Comparison of ENCODE assay signal across 8 cellular contexts in genomic region chr1:39408641-39409054, GRCh38.
A peak's percentile ranks its signal among the peaks of the same experiment; 100 is the strongest.
DNase-seq lines count a peak whose midpoint lies in the region; ATAC-seq and TF ChIP-seq lines count a peak whose summit lies in the region.

No MANE protein-coding gene starts in this region.

- H3K27ac ChIP-seq in GM23338 (ENCODE audit: low read depth): peak overlapping the region; percentile 98

- H3K4me1 Mint-ChIP-seq in GM23338 (peaks cover 52% of the 10 kb centered on the region), natural killer cell (peaks cover 61 to 62% of the 10 kb centered on the region in 2 donors)
- peaks cover 43% of the 10 kb centered on the region for H3K4me1 Mint-ChIP-seq in activated T-helper 2 cell treated with anti-CD3 and anti-CD28 coated beads, Interferon-gamma antibody, Interleukin-2, Interleukin-4, amounts not matched to agents 10 μg/mL and 5 μg/mL and 100 μg/mL, durations not matched to agents 14 hours and 24 hours and 36 hours (ENCODE audit: low read depth)

- H3K9me3 Mint-ChIP-seq in GM23338: peaks cover 35% of the 10 kb centered on the region
- H3K9me3 Mint-ChIP-seq in activated T-helper 2 cell treated with anti-CD3 and anti-CD28 coated beads, Interferon-gamma antibody, Interleukin-2, Interleukin-4, amounts not matched to agents 10 μg/mL and 5 μg/mL and 100 μg/mL, durations not matched to agents 14 hours and 24 hours and 36 hours: no peaks in the 10 kb centered on the region
- H3K9me3 Mint-ChIP-seq in natural killer cell: no peaks in the 10 kb centered on the region

- H3K27me3 ChIP-seq in GM23338 (ENCODE audit: insufficient read depth): no peaks in the 10 kb centered on the region

- peak overlapping the region; percentile 94 for H3K4me2 ChIP-seq in GM23338

- H3F3A ChIP-seq in GM23338 (replicated peaks; ENCODE audit: low read depth): peaks cover 17% of the 10 kb centered on the region

- peaks cover 32% of the 10 kb centered on the region for H3K79me2 ChIP-seq in GM23338 (replicated peaks; ENCODE audit: insufficient read depth)

- peaks cover 40% of the 10 kb centered on the region for H3K4me1 ChIP-seq in GM23338 (ENCODE audit: insufficient read depth)

- H2AFZ ChIP-seq in GM23338: no peak overlapping the region

- H3K36me3 Mint-ChIP-seq in GM23338 (ENCODE audit: low read depth) (peaks cover 37% of the 10 kb centered on the region), natural killer cell (no peaks in the 10 kb centered on the region)
- H3K36me3 Mint-ChIP-seq in activated T-helper 2 cell treated with anti-CD3 and anti-CD28 coated beads, Interferon-gamma antibody, Interleukin-2, Interleukin-4, amounts not matched to agents 10 μg/mL and 5 μg/mL and 100 μg/mL, durations not matched to agents 14 hours and 24 hours and 36 hours (ENCODE audit: low read depth): peaks cover 10% of the 10 kb centered on the region

- H3K4me3 Mint-ChIP-seq in GM23338 (peak overlapping the region; percentile 86; the same call in 2 of the 3 replicates), natural killer cell (peak overlapping the region; percentile 89)
- H3K4me3 Mint-ChIP-seq in activated T-helper 2 cell treated with anti-CD3 and anti-CD28 coated beads, Interferon-gamma antibody, Interleukin-2, Interleukin-4, amounts not matched to agents 10 μg/mL and 5 μg/mL and 100 μg/mL, durations not matched to agents 14 hours and 24 hours and 36 hours (ENCODE audit: low read depth): peak overlapping the region; percentile 88

- DNase-seq in DMS53 (lab: John Stamatoyannopoulos, UW) (peak; percentile 98), GM23338 (ENCODE audit: low spot score) (peak; percentile 97), LHCN-M2 (ENCODE audit: low read depth) (peak; percentile 96), RPMI7951 (ENCODE audit: low read depth) (peak; percentile 97), fibroblast of peridontal ligament (ENCODE audit: extremely low read depth) (peak; percentile 93), natural killer cell (peak; percentile 61)
- peak; percentile 81 for DNase-seq in activated T-helper 2 cell treated with anti-CD3 and anti-CD28 coated beads, Interferon-gamma antibody, Interleukin-2, Interleukin-4, amounts not matched to agents 10 μg/mL and 5 μg/mL and 100 μg/mL, durations not matched to agents 14 hours and 24 hours and 36 hours (ENCODE audit: low spot score)
- peak; percentile 56 to 90 (median 82) for DNase-seq in stimulated activated naive CD4-positive, alpha-beta T cell (lab: John Stamatoyannopoulos, UW)

- H3K4me3 ChIP-seq in GM23338: peak overlapping the region; percentile 81

- H3K27me3 Mint-ChIP-seq in GM23338 (ENCODE audit: insufficient read depth, low read depth, poor library complexity): peaks cover 24% of the 10 kb centered on the region
- no peaks in the 10 kb centered on the region for H3K27me3 Mint-ChIP-seq in activated T-helper 2 cell treated with anti-CD3 and anti-CD28 coated beads, Interferon-gamma antibody, Interleukin-2, Interleukin-4, amounts not matched to agents 10 μg/mL and 5 μg/mL and 100 μg/mL, durations not matched to agents 14 hours and 24 hours and 36 hours (ENCODE audit: low read depth)
- H3K27me3 Mint-ChIP-seq in natural killer cell (ENCODE audit: low read depth in 2 of 2): no peaks in the 10 kb centered on the region

- H3K9me2 ChIP-seq in GM23338 (ENCODE audit: insufficient read depth): no peaks in the 10 kb centered on the region

- TF ChIP-seq CTCF in GM23338 (conservative IDR thresholded peaks at IDR 0.05; ENCODE audit: low read depth in 2 of 2) (no peak), natural killer cell (IDR thresholded peaks at IDR 0.05) (no peak)

- peaks cover 18% of the 10 kb centered on the region; the same call in 1 of the 2 replicates for H4K20me1 ChIP-seq in GM23338 (replicated peaks; ENCODE audit: insufficient read depth)

- H3K27ac Mint-ChIP-seq in GM23338 (no peak overlapping the region), natural killer cell (peak overlapping the region in 1 of 2 donors; percentile 69)
- no peak overlapping the region for H3K27ac Mint-ChIP-seq in activated T-helper 2 cell treated with anti-CD3 and anti-CD28 coated beads, Interferon-gamma antibody, Interleukin-2, Interleukin-4, amounts not matched to agents 10 μg/mL and 5 μg/mL and 100 μg/mL, durations not matched to agents 14 hours and 24 hours and 36 hours

- intact Hi-C loops in activated T-helper 2 cell treated with anti-CD3 and anti-CD28 coated beads, Interferon-gamma antibody, Interleukin-2, Interleukin-4, amounts not matched to agents 10 μg/mL and 5 μg/mL and 100 μg/mL, durations not matched to agents 14 hours and 24 hours and 36 hours (cut with micrococcal nuclease): loop anchor here (1.0 to 10.0 kb wide), 2 partner anchors 10 to 304 kb away; no protein-coding TSS in a partner anchor
- intact Hi-C loops in natural killer cell (cut with micrococcal nuclease): no loop called here

- peaks cover 6% of the 10 kb centered on the region; the same call in 1 of the 2 replicates for H3K36me3 ChIP-seq in GM23338 (ENCODE audit: insufficient read depth)

- ATAC-seq in GM23338 (peak; percentile 78), natural killer cell (peak; percentile 84 to 90 (median 85))

TF ChIP-seq in GM23338, 12 proteins besides CTCF, POLR2A, EP300 and RAD21 (continues in another document):
- TF ChIP-seq EZH2phosphoT487 (IDR thresholded peaks at IDR 0.05; ENCODE audit: unreplicated experiment) (no peak), JUNB (IDR thresholded peaks at IDR 0.05; ENCODE audit: unreplicated experiment) (no peak), EZH2 (IDR thresholded peaks at IDR 0.05; ENCODE audit: low read depth, unreplicated experiment) (no peak), POLR2AphosphoS5 (IDR thresholded peaks at IDR 0.05; ENCODE audit: low read depth) (no peak; the same call in 1 of the 2 replicates), CREB1 (CRISPR knock-in tag; IDR thresholded peaks at IDR 0.05; ENCODE audit: low read depth) (no peak), ZNF331 (CRISPR knock-in tag; IDR thresholded peaks at IDR 0.05; ENCODE audit: low read depth) (no peak), ZNF114 (CRISPR knock-in tag; IDR thresholded peaks at IDR 0.05) (no peak), NANOG (IDR thresholded peaks at IDR 0.05; ENCODE audit: borderline replicate concordance) (no peak)
- TF ChIP-seq, protein P1, sequence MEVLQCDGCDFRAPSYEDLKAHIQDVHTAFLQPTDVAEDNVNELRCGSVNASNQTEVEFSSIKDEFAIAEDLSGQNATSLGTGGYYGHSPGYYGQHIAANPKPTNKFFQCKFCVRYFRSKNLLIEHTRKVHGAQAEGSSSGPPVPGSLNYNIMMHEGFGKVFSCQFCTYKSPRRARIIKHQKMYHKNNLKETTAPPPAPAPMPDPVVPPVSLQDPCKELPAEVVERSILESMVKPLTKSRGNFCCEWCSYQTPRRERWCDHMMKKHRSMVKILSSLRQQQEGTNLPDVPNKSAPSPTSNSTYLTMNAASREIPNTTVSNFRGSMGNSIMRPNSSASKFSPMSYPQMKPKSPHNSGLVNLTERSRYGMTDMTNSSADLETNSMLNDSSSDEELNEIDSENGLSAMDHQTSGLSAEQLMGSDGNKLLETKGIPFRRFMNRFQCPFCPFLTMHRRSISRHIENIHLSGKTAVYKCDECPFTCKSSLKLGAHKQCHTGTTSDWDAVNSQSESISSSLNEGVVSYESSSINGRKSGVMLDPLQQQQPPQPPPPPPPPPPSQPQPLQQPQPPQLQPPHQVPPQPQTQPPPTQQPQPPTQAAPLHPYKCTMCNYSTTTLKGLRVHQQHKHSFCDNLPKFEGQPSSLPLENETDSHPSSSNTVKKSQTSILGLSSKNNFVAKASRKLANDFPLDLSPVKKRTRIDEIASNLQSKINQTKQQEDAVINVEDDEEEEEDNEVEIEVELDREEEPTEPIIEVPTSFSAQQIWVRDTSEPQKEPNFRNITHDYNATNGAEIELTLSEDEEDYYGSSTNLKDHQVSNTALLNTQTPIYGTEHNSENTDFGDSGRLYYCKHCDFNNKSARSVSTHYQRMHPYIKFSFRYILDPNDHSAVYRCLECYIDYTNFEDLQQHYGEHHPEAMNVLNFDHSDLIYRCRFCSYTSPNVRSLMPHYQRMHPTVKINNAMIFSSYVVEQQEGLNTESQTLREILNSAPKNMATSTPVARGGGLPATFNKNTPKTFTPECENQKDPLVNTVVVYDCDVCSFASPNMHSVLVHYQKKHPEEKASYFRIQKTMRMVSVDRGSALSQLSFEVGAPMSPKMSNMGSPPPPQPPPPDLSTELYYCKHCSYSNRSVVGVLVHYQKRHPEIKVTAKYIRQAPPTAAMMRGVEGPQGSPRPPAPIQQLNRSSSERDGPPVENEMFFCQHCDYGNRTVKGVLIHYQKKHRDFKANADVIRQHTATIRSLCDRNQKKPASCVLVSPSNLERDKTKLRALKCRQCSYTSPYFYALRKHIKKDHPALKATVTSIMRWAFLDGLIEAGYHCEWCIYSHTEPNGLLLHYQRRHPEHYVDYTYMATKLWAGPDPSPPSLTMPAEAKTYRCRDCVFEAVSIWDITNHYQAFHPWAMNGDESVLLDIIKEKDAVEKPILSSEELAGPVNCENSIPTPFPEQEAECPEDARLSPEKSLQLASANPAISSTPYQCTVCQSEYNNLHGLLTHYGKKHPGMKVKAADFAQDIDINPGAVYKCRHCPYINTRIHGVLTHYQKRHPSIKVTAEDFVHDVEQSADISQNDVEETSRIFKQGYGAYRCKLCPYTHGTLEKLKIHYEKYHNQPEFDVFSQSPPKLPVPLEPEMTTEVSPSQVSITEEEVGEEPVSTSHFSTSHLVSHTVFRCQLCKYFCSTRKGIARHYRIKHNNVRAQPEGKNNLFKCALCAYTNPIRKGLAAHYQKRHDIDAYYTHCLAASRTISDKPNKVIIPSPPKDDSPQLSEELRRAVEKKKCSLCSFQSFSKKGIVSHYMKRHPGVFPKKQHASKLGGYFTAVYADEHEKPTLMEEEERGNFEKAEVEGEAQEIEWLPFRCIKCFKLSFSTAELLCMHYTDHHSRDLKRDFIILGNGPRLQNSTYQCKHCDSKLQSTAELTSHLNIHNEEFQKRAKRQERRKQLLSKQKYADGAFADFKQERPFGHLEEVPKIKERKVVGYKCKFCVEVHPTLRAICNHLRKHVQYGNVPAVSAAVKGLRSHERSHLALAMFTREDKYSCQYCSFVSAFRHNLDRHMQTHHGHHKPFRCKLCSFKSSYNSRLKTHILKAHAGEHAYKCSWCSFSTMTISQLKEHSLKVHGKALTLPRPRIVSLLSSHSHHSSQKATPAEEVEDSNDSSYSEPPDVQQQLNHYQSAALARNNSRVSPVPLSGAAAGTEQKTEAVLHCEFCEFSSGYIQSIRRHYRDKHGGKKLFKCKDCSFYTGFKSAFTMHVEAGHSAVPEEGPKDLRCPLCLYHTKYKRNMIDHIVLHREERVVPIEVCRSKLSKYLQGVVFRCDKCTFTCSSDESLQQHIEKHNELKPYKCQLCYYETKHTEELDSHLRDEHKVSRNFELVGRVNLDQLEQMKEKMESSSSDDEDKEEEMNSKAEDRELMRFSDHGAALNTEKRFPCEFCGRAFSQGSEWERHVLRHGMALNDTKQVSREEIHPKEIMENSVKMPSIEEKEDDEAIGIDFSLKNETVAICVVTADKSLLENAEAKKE (CRISPR knock-in tag; IDR thresholded peaks at IDR 0.05): no peak

Comparison
In these comparisons a context has a peak if more than half of its experiments do, and no peak if none do; other contexts are left out.
1. Peak in every context shown above with its lines: DNase-seq, ATAC-seq, H3K4me3 ChIP-seq and H3K27ac ChIP-seq.